15 cellular contexts compared by ENCODE assay signal in the genomic region with DNA sequence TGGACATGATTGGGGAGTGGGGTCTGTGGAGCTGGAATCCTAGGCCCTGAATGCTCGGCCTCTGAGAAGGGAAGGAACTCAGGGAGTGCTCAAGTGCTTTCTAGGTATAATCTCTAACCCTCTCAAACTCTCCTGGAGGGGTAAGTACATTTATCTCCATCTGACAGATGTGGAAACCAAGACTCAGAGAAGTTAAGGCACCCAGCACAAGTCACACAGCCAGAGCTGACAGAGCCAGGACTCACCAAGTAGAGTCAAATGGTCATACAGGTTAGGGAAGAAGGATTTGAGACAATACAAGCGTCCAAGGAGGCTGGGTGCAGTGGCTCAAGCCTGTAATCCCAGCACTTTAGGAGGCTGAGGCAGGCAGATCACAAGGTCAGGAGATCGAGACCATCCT. TPM values are rescaled to one million over a fixed set of nuclear protein-coding genes. Genes with fewer than 3 reads are reported as not detected.
DNase-seq lines count a peak whose midpoint lies in the region; ATAC-seq and TF ChIP-seq lines count a peak whose summit lies in the region.
"Had no signal": no experiment of that assay in that cellular context is flagged by ENCODE, and none has a peak within 500 bp of the region (broad histone marks: within the 10 kb centered on the region; RNA-seq: fewer than 3 reads in every experiment).

No MANE protein-coding gene starts in this region.

- no peak overlapping the region for H3K56ac ChIP-seq in IMR-90 (ENCODE audit: extremely low read depth, insufficient read depth, low read length)

- H3K9me3 ChIP-seq in breast epithelium (no peaks in the 10 kb centered on the region), IMR-90 (ENCODE audit: control insufficient read depth, insufficient read depth, low read length) (no peaks in the 10 kb centered on the region)

- H3K27ac ChIP-seq in breast epithelium (no peak overlapping the region), IMR-90 (ENCODE audit: insufficient read depth, low read length) (no peak overlapping the region)

- H3K9me1 ChIP-seq in IMR-90 (ENCODE audit: insufficient read depth, low read length): peaks cover 13% of the 10 kb centered on the region

- no peak overlapping the region for H3K4me2 ChIP-seq in IMR-90 (ENCODE audit: low read depth, low read length)

- H3K4me1 ChIP-seq in breast epithelium (no peaks in the 10 kb centered on the region), IMR-90 (ENCODE audit: control insufficient read depth, insufficient read depth, low read length) (peaks cover 9% of the 10 kb centered on the region)

- H3K36me3 ChIP-seq in breast epithelium (no peaks in the 10 kb centered on the region), IMR-90 (ENCODE audit: control insufficient read depth, insufficient read depth, low read length) (peaks cover 7% of the 10 kb centered on the region)

- no peak overlapping the region for H4K5ac ChIP-seq in IMR-90 (ENCODE audit: low read depth, low read length)

- peaks cover 3% of the 10 kb centered on the region for H4K20me1 ChIP-seq in IMR-90 (ENCODE audit: insufficient read depth, low read length)

- H3K27me3 Mint-ChIP-seq in MCF 10A (ENCODE audit: insufficient read depth, unreplicated experiment) (no peaks in the 10 kb centered on the region), endothelial cell (ENCODE audit: unreplicated experiment) (peaks cover 10% of the 10 kb centered on the region), nephron progenitor cell (ENCODE audit: low read depth, poor library complexity) (peaks cover 4% of the 10 kb centered on the region)
- H3K27me3 Mint-ChIP-seq: B cell had no signal

- H3K4me3 Mint-ChIP-seq in MCF 10A (ENCODE audit: unreplicated experiment) (no peak overlapping the region), endothelial cell (ENCODE audit: unreplicated experiment) (peak overlapping the region; percentile 14), nephron progenitor cell (no peak overlapping the region)
- H3K4me3 Mint-ChIP-seq: B cell had no signal

- H3K4me1 Mint-ChIP-seq in MCF 10A (ENCODE audit: insufficient read depth, unreplicated experiment) (peaks cover 14% of the 10 kb centered on the region), endothelial cell (ENCODE audit: unreplicated experiment) (peaks cover 4% of the 10 kb centered on the region), nephron progenitor cell (peaks cover 21% of the 10 kb centered on the region)

- TF ChIP-seq CTCF in MCF 10A (IDR thresholded peaks at IDR 0.05; ENCODE audit: unreplicated experiment): no peak
- TF ChIP-seq CTCF in breast epithelium (IDR thresholded peaks at IDR 0.05): no peak
- no peak for TF ChIP-seq CTCF in IMR-90 (conservative IDR thresholded peaks at IDR 0.05; ENCODE audit: low read depth, low read length)
- no peak for TF ChIP-seq CTCF in endothelial cell (IDR thresholded peaks at IDR 0.05; ENCODE audit: unreplicated experiment)
- no peak for TF ChIP-seq CTCF in nephron progenitor cell (IDR thresholded peaks at IDR 0.05)

- intact Hi-C loops in MCF 10A (cut with micrococcal nuclease) (no loop called here), breast epithelium (cut with DNase I; ENCODE audit: low total_unique reads) (no loop called here), IMR-90 (cut with micrococcal nuclease) (no loop called here)

- ATAC-seq in IMR-90 (ENCODE audit: low read depth) (no peak), HG03108 (IDR thresholded peaks at IDR 0.05; ENCODE audit: unreplicated experiment) (no peak)

- peak overlapping the region in 1 of 2 experiments; percentile 83; a peak in 1 of 4 replicates for H4K8ac ChIP-seq in IMR-90 (ENCODE audit: low read depth in 2 of 2, low read length in 2 of 2)

- DNase-seq in MCF 10A (ENCODE audit: unreplicated experiment) (no peak), breast epithelium (ENCODE audit: low spot score in 2 of 2) (no peak), IMR-90 (no peak), endothelial cell (ENCODE audit: low spot score) (no peak), nephron progenitor cell (no peak), NCI-H2029 treated with DMSO at 0.1 percent for 48 hours (lab: John Stamatoyannopoulos, UW) (no peak), HK-2 (ENCODE audit: unreplicated experiment) (no peak)
- DNase-seq: NCI-H1092 treated with DMSO at 0.1 percent for 48 hours, NCI-H2081 treated with DMSO at 0.1 percent for 48 hours, NCI-H510A treated with DMSO at 0.1 percent for 48 hours, NCI-H774 had no signal

- TF ChIP-seq RAD21 in IMR-90 (IDR thresholded peaks at IDR 0.05; ENCODE audit: low read length): no peak

- peak overlapping the region; percentile 95 for H2AK5ac ChIP-seq in IMR-90 (ENCODE audit: low read depth, low read length)

- peak overlapping the region; percentile 77 for H2BK120ac ChIP-seq in IMR-90 (ENCODE audit: low read depth, low read length)

- no CpG with 5 or more reads among the region's 3 CpGs for WGBS in IMR-90 (ENCODE audit: extremely low coverage in 2 of 2, insufficient read length in 1 of 2), 2 experiments

- TF ChIP-seq POLR2A in breast epithelium (IDR thresholded peaks at IDR 0.05): no peak
- TF ChIP-seq POLR2A in IMR-90 (IDR thresholded peaks at IDR 0.05; ENCODE audit: low read depth, low read length): no peak

- no peak overlapping the region for H3K18ac ChIP-seq in IMR-90 (ENCODE audit: low read depth, low read length)

- no peak overlapping the region for H3K4me3 ChIP-seq in breast epithelium
- no peak overlapping the region for H3K4me3 ChIP-seq in IMR-90 (ENCODE audit: insufficient read depth, low read depth, low read length)

- no peaks in the 10 kb centered on the region; a peak in 1 of 4 replicates for H3K79me1 ChIP-seq in IMR-90 (ENCODE audit: low read depth in 1 of 2, low read length in 2 of 2)

- H3K36me3 Mint-ChIP-seq in MCF 10A (ENCODE audit: insufficient read depth, unreplicated experiment) (peaks cover 37% of the 10 kb centered on the region), endothelial cell (ENCODE audit: low read depth, unreplicated experiment) (peaks cover 8% of the 10 kb centered on the region), nephron progenitor cell (ENCODE audit: low read depth) (peaks cover 15% of the 10 kb centered on the region)

- H3K27ac Mint-ChIP-seq in MCF 10A (ENCODE audit: low read depth, unreplicated experiment) (peak overlapping the region; percentile 16), endothelial cell (ENCODE audit: unreplicated experiment) (no peak overlapping the region), nephron progenitor cell (peak overlapping the region; percentile 66)
- H3K27ac Mint-ChIP-seq: B cell had no signal

- peak overlapping the region; percentile 83 for H3K4ac ChIP-seq in IMR-90 (ENCODE audit: low read depth, low read length)

- peak overlapping the region; percentile 97; the same call in 2 of the 3 replicates for H2BK15ac ChIP-seq in IMR-90 (ENCODE audit: low read depth, low read length)

- H3K9ac ChIP-seq in IMR-90 (ENCODE audit: low read depth, low read length): no peak overlapping the region

- peak overlapping the region; percentile 16 for H2AK9ac ChIP-seq in IMR-90 (replicated peaks; ENCODE audit: low read depth, low read length, poor library complexity)

- dilution Hi-C loops in IMR-90 (cut with HindIII; ENCODE audit: low sequenced_read_pairs, unreplicated experiment): no loop called here

- H3K14ac ChIP-seq in IMR-90 (replicated peaks; ENCODE audit: low read depth, low read length): 0 out of 2 replicates have a peak overlapping the region, but pooled peaks have one; percentile 79

- POLR2A ChIA-PET in MCF 10A (lab: Yijun Ruan, JAX) (interaction anchor here (0.6 to 1.2 kb wide), 2 partner anchors 13 to 35 kb away, joined by 3 read pairs; a partner anchor contains a TSS), IMR-90 (lab: Charles Lee; ENCODE audit: unreplicated experiment) (no interaction called here)

- peak overlapping the region; percentile 77 for H3K23ac ChIP-seq in IMR-90 (ENCODE audit: low read depth, low read length)

- H3K9me3 Mint-ChIP-seq in MCF 10A (ENCODE audit: unreplicated experiment): no peaks in the 10 kb centered on the region
- no peaks in the 10 kb centered on the region for H3K9me3 Mint-ChIP-seq in endothelial cell (ENCODE audit: unreplicated experiment)
- no peaks in the 10 kb centered on the region for H3K9me3 Mint-ChIP-seq in nephron progenitor cell

- CTCF ChIA-PET in MCF 10A (lab: Yijun Ruan, JAX): interaction anchor here (0.6 kb wide), 1 partner anchor 46 kb away, joined by 3 read pairs; no protein-coding TSS in a partner anchor
- CTCF ChIA-PET in IMR-90 (lab: Yijun Ruan, JAX): no interaction called here

- in situ Hi-C loops in IMR-90 (cut with MboI; ENCODE audit: low sequenced_read_pairs): no loop called here

- H4K91ac ChIP-seq in IMR-90 (ENCODE audit: insufficient read depth, low read depth, low read length): peak overlapping the region; percentile 85; the same call in 1 of the 2 replicates

- H3K27me3 ChIP-seq in breast epithelium (no peaks in the 10 kb centered on the region), IMR-90 (ENCODE audit: control insufficient read depth, insufficient read depth, low read length) (no peaks in the 10 kb centered on the region)

- H2BK5ac ChIP-seq in IMR-90 (ENCODE audit: low read depth, low read length, poor library complexity, severe bottlenecking): no peak overlapping the region

- BruUV-seq in MCF 10A (replicated peaks; lab: Mats Ljungman, UMichigan): no TSS peak
- no TSS peak for BruUV-seq in IMR-90 (replicated peaks; lab: Mats Ljungman, UMichigan)

- H2BK20ac ChIP-seq in IMR-90 (ENCODE audit: low read depth, low read length): peak overlapping the region; percentile 95

- no peak overlapping the region for H2AFZ ChIP-seq in IMR-90 (replicated peaks; ENCODE audit: low read length, poor library complexity)

RNA-seq across cellular contexts. Expression of a gene that starts 12.9 kb away (rescaled TPM):
- total RNA-seq in MCF 10A (2022) (2.5 and 3.1 TPM in 2 replicates), breast epithelium (10 to 100 TPM in 1 of 3 donors, 1 to 10 TPM in 1, not detected in 1; 5.2 to 17.6 TPM), IMR-90 (2012; rRNA removed) (0.18 TPM in 1 of 2 replicates, not detected in the other), endothelial cell (ENCODE audit: unreplicated experiment) (0.67 TPM)
- 1.1 TPM in 2 replicates for polyA plus RNA-seq in IMR-90 (2012; rRNA removed)
- 1.4 and 2.7 TPM in 2 replicates for polyA plus RNA-seq in IMR-90 (2012; cell fraction: cytosol; rRNA removed)
- 9.0 and 9.4 TPM in 2 replicates for polyA plus RNA-seq in IMR-90 (2012; cell fraction: nucleus; rRNA removed; ENCODE audit: low replicate concordance)
- total RNA-seq: A172 had no signal

RNA-seq across cellular contexts. Expression of a gene that starts 26.2 kb away (rescaled TPM):
- total RNA-seq in MCF 10A (2022): 9.9 and 11.8 TPM in 2 replicates
- 10 to 100 TPM in 2 of 3 donors, 1 to 10 TPM in 1; 7.5 to 19.5 (median 15.1) TPM for total RNA-seq in breast epithelium
- 2.9 and 3.3 TPM in 2 replicates for total RNA-seq in IMR-90 (2012; rRNA removed)
- polyA plus RNA-seq in IMR-90 (2012; rRNA removed): 10.6 and 12.4 TPM in 2 replicates
- polyA plus RNA-seq in IMR-90 (2012; cell fraction: cytosol; rRNA removed): 9.0 and 10.1 TPM in 2 replicates
- 34.5 and 54.5 TPM in 2 replicates for polyA plus RNA-seq in IMR-90 (2012; cell fraction: nucleus; rRNA removed; ENCODE audit: low replicate concordance)
- 9.6 TPM for total RNA-seq in endothelial cell (ENCODE audit: unreplicated experiment)

RNA-seq across cellular contexts. Expression of a gene that starts 48.7 kb away (rescaled TPM):
- total RNA-seq in MCF 10A (2022) (78.0 and 94.4 TPM in 2 replicates), breast epithelium (10 to 100 TPM; 41.6 to 70.1 (median 59.4) TPM), IMR-90 (2012; rRNA removed) (141 and 161 TPM in 2 replicates), endothelial cell (ENCODE audit: unreplicated experiment) (42.9 TPM)
- polyA plus RNA-seq in IMR-90 (2012; rRNA removed): 233 and 249 TPM in 2 replicates
- polyA plus RNA-seq in IMR-90 (2012; cell fraction: cytosol; rRNA removed): 116 and 285 TPM in 2 replicates
- 66.3 and 168 TPM in 2 replicates for polyA plus RNA-seq in IMR-90 (2012; cell fraction: nucleus; rRNA removed; ENCODE audit: low replicate concordance)

RNA-seq across cellular contexts. Expression of a gene that starts 54.7 kb away (rescaled TPM):
- 0.81 and 1.1 TPM in 2 replicates for total RNA-seq in MCF 10A (2022)
- under 1 TPM; 0.59 to 0.98 (median 0.64) TPM for total RNA-seq in breast epithelium
- total RNA-seq in IMR-90 (2012; rRNA removed): not detected in 2 replicates
- polyA plus RNA-seq in IMR-90 (2012; rRNA removed): 0.77 and 0.87 TPM in 2 replicates
- 0.60 and 1.3 TPM in 2 replicates for polyA plus RNA-seq in IMR-90 (2012; cell fraction: cytosol; rRNA removed)
- 1.1 and 1.6 TPM in 2 replicates for polyA plus RNA-seq in IMR-90 (2012; cell fraction: nucleus; rRNA removed; ENCODE audit: low replicate concordance)
- 2.3 TPM for total RNA-seq in endothelial cell (ENCODE audit: unreplicated experiment)
- total RNA-seq: LHCN-M2 had no signal
